ENCODE assay signal across 22 cellular contexts in genomic region chr9:114057161-114057560, GRCh38. TPM values are rescaled to one million over a fixed set of nuclear protein-coding genes. Genes with fewer than 3 reads are reported as not detected.
DNase-seq lines count a peak whose midpoint lies in the region; ATAC-seq and TF ChIP-seq lines count a peak whose summit lies in the region.
"Had no signal": no experiment of that assay in that cellular context is flagged by ENCODE, and none has a peak within 500 bp of the region (broad histone marks: within the 10 kb centered on the region; RNA-seq: fewer than 3 reads in every experiment).

No MANE protein-coding gene starts in this region.

- H3K79me2 ChIP-seq in osteoblast (ENCODE audit: insufficient read depth, low read length) = no peaks in the 10 kb centered on the region

- no peaks in the 10 kb centered on the region for H3K27me3 Mint-ChIP-seq in activated CD8-positive, alpha-beta memory T cell treated with anti-CD3 and anti-CD28 coated beads, Interleukin-2, amount 10 ng/mL, durations not matched to agents 7 days and 5 days

- H3K4me3 ChIP-seq in osteoblast (ENCODE audit: insufficient read depth, low read length) = no peak overlapping the region

- H3K4me1 Mint-ChIP-seq in activated CD8-positive, alpha-beta memory T cell treated with anti-CD3 and anti-CD28 coated beads, Interleukin-2, amount 10 ng/mL, durations not matched to agents 7 days and 5 days = no peaks in the 10 kb centered on the region
- H3K4me1 Mint-ChIP-seq: CD4-positive, alpha-beta memory T cell had no signal

- H3K27me3 ChIP-seq in osteoblast (ENCODE audit: insufficient read depth, low read length) = no peaks in the 10 kb centered on the region

- no peaks in the 10 kb centered on the region for H3K36me3 Mint-ChIP-seq in activated CD8-positive, alpha-beta memory T cell treated with anti-CD3 and anti-CD28 coated beads, Interleukin-2, amount 10 ng/mL, durations not matched to agents 7 days and 5 days
- H3K36me3 Mint-ChIP-seq: CD4-positive, alpha-beta memory T cell had no signal

- H3K4me3 Mint-ChIP-seq in activated CD8-positive, alpha-beta memory T cell treated with anti-CD3 and anti-CD28 coated beads, Interleukin-2, amount 10 ng/mL, durations not matched to agents 7 days and 5 days = no peak overlapping the region
- H3K4me3 Mint-ChIP-seq: B cell; CD4-positive, alpha-beta memory T cell had no signal

- H3K27ac ChIP-seq in osteoblast (ENCODE audit: low read depth, low read length) = no peak overlapping the region
- H3K27ac ChIP-seq: 22Rv1 had no signal

- peaks cover 2% of the 10 kb centered on the region for H3K36me3 ChIP-seq in osteoblast (ENCODE audit: insufficient read depth, low read length)

- peak; percentile 35 for DNase-seq in activated CD8-positive, alpha-beta memory T cell treated with anti-CD3 and anti-CD28 coated beads, Interleukin-2, amount 10 ng/mL, durations not matched to agents 7 days and 5 days
- DNase-seq in activated CD8-positive, alpha-beta memory T cell treated with anti-CD3 and anti-CD28 coated beads, Interleukin-2, amount 50 U/mL, for 48 hours = no peak
- peak; percentile 41 for DNase-seq in islet precursor cell
- peak; percentile 14 for DNase-seq in osteoblast (ENCODE audit: insufficient read length, low spot score, missing footprints)
- no peak for DNase-seq in NCI-H1048 (lab: John Stamatoyannopoulos, UW)
- no peak for DNase-seq in pons (ENCODE audit: low spot score)
- DNase-seq in NCI-H187 treated with DMSO at 0.1 percent for 48 hours (lab: John Stamatoyannopoulos, UW) = no peak
- no peak for DNase-seq in NCI-H1694 treated with DMSO at 0.1 percent for 48 hours (lab: John Stamatoyannopoulos, UW)
- DNase-seq: CD4-positive, alpha-beta memory T cell; DMS153; GDM1; HCEC 1CT; MM.1S; NCI-H1092 treated with DMSO at 0.1 percent for 48 hours; NCI-H748 treated with DMSO at 0.1 percent for 48 hours; OCI-M1; Right ventricle myocardium superior had no signal

- CTCF ChIA-PET in activated CD8-positive, alpha-beta memory T cell treated with anti-CD3 and anti-CD28 coated beads, Interleukin-2, amount 10 ng/mL, durations not matched to agents 7 days and 5 days (lab: Charles Lee) = interaction anchor here (2.4 kb wide), 1 partner anchor 26 kb away, joined by 7 read pairs; no protein-coding TSS in a partner anchor

- H3K9me3 Mint-ChIP-seq in activated CD8-positive, alpha-beta memory T cell treated with anti-CD3 and anti-CD28 coated beads, Interleukin-2, amount 10 ng/mL, durations not matched to agents 7 days and 5 days (ENCODE audit: low read depth) = no peaks in the 10 kb centered on the region
- H3K9me3 Mint-ChIP-seq: CD4-positive, alpha-beta memory T cell had no signal

- no peaks in the 10 kb centered on the region for H3K9me3 ChIP-seq in osteoblast (ENCODE audit: low read depth, low read length)

- TF ChIP-seq CTCF in osteoblast (IDR thresholded peaks at IDR 0.05; ENCODE audit: extremely low read depth, low read depth, low read length) = no peak

- no peak overlapping the region for H2AFZ ChIP-seq in osteoblast (ENCODE audit: low read length)

- no peak overlapping the region for H3K4me2 ChIP-seq in osteoblast (ENCODE audit: insufficient read depth, low read length)

- no peak for ATAC-seq in activated CD8-positive, alpha-beta memory T cell treated with anti-CD3 and anti-CD28 coated beads, Interleukin-2, amount 10 ng/mL, durations not matched to agents 7 days and 5 days

- H3K27ac Mint-ChIP-seq in activated CD8-positive, alpha-beta memory T cell treated with anti-CD3 and anti-CD28 coated beads, Interleukin-2, amount 10 ng/mL, durations not matched to agents 7 days and 5 days = no peak overlapping the region
- H3K27ac Mint-ChIP-seq: B cell; CD4-positive, alpha-beta memory T cell had no signal

- H4K20me1 ChIP-seq in osteoblast (ENCODE audit: insufficient read depth, low read length) = no peaks in the 10 kb centered on the region

- peaks cover 6% of the 10 kb centered on the region for H3K4me1 ChIP-seq in osteoblast (ENCODE audit: insufficient read depth, low read length)

RNA-seq across cellular contexts. Expression of gene AMBP, which starts 20.9 kb away (rescaled TPM):
- total RNA-seq in activated CD8-positive, alpha-beta memory T cell treated with anti-CD3 and anti-CD28 coated beads, Interleukin-2, amount 10 ng/mL, durations not matched to agents 7 days and 5 days = not detected
- total RNA-seq in osteoblast = not detected in 2 replicates
- total RNA-seq: B cell; CD4-positive, alpha-beta memory T cell; LHCN-M2 had no signal

RNA-seq across cellular contexts. Expression of gene KIF12, which starts 41.9 kb away (rescaled TPM):
- not detected for total RNA-seq in activated CD8-positive, alpha-beta memory T cell treated with anti-CD3 and anti-CD28 coated beads, Interleukin-2, amount 10 ng/mL, durations not matched to agents 7 days and 5 days
- not detected in 2 replicates for total RNA-seq in osteoblast
- total RNA-seq: B cell; CD4-positive, alpha-beta memory T cell; Daoy; LHCN-M2; NCI-H460; Right ventricle myocardium superior had no signal

Comparison
In these comparisons a context has a peak if more than half of its experiments do, and no peak if none do; other contexts are left out.
1. DNase-seq: peak in activated CD8-positive, alpha-beta memory T cell treated with anti-CD3 and anti-CD28 coated beads, Interleukin-2, amount 10 ng/mL, durations not matched to agents 7 days and 5 days (single experiment), islet precursor cell (single experiment) and osteoblast (single experiment); none in activated CD8-positive, alpha-beta memory T cell treated with anti-CD3 and anti-CD28 coated beads, Interleukin-2, amount 50 U/mL, for 48 hours (single experiment), NCI-H1048 (single experiment), pons (single experiment), NCI-H187 treated with DMSO at 0.1 percent for 48 hours (single experiment) and NCI-H1694 treated with DMSO at 0.1 percent for 48 hours (single experiment).